10 cellular contexts compared by ENCODE assay signal in the genomic region with DNA sequence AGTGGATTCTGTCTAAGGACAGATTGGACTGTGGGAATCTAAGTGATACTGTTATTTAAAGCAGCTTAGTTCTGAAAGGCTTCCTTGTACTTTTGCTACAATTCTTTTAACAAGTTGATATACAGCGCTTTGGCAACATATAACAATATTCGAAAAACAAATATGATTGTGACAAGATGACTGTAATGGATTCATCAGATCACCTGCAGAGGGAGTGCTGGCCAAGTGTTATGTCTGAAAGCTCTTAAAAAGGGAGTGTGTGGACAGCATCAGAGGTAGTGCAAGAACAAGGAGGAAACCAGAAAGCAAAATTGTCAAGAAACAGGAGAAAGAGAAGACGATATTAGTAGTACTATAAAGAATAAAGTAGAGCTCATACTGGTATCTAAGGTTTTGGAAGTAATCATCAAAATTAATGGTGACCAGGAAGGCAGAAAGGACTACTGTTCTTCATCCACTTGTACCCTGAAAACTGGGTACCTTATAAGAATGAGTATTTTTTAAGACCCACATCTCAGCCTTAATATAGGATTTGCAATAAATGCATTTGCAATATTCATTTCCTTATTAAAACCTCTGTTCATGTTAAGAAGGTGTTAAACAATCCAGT.
A peak's percentile ranks its signal among the peaks of the same experiment; 100 is the strongest.
DNase-seq lines count a peak whose midpoint lies in the region; ATAC-seq and TF ChIP-seq lines count a peak whose summit lies in the region.
"Had no signal": no experiment of that assay in that cellular context is flagged by ENCODE, and none has a peak within 500 bp of the region (broad histone marks: within the 10 kb centered on the region; RNA-seq: fewer than 3 reads in every experiment).

No MANE protein-coding gene starts in this region.

- no peak overlapping the region for H3K4me3 ChIP-seq in GM12865 (ENCODE audit: low read depth, low read length)
- H3K4me3 ChIP-seq in astrocyte of the cerebellum (ENCODE audit: low read depth, low read length), result no peak overlapping the region
- H3K4me3 ChIP-seq in CD8-positive, alpha-beta T cell (ENCODE audit: low read depth, low read length), result no peak overlapping the region
- no peak overlapping the region for H3K4me3 ChIP-seq in MG63
- H3K4me3 ChIP-seq: SJSA1 had no signal

- no peaks in the 10 kb centered on the region for H3K36me3 Mint-ChIP-seq in neural crest cell (ENCODE audit: low read depth)
- H3K36me3 Mint-ChIP-seq in CD8-positive, alpha-beta T cell, result no peaks in the 10 kb centered on the region

- intact Hi-C loops in CD8-positive, alpha-beta T cell (cut with DNase I, micrococcal nuclease), result no loop called here

- CTCF ChIA-PET in CD8-positive, alpha-beta T cell (lab: Charles Lee), result interaction anchor here (0.6 kb wide), 1 partner anchor 156 kb away, joined by 3 read pairs; no protein-coding TSS in a partner anchor

- H3K27me3 ChIP-seq in CD8-positive, alpha-beta T cell (ENCODE audit: insufficient read depth, low read length), result no peaks in the 10 kb centered on the region
- no peaks in the 10 kb centered on the region for H3K27me3 ChIP-seq in MG63
- H3K27me3 ChIP-seq: SJSA1 had no signal

- no peak overlapping the region for H3K4me3 Mint-ChIP-seq in neural crest cell
- H3K4me3 Mint-ChIP-seq in CD8-positive, alpha-beta T cell, result no peak overlapping the region

- POLR2A ChIA-PET in CD8-positive, alpha-beta T cell (lab: Charles Lee), result no interaction called here

- no peaks in the 10 kb centered on the region for H3K4me1 ChIP-seq in CD8-positive, alpha-beta T cell (ENCODE audit: insufficient read depth, low read length)
- H3K4me1 ChIP-seq: SJSA1 had no signal

- no peaks in the 10 kb centered on the region for H3K36me3 ChIP-seq in CD8-positive, alpha-beta T cell (ENCODE audit: insufficient read depth, low read length)
- H3K36me3 ChIP-seq in MG63, result no peaks in the 10 kb centered on the region
- H3K36me3 ChIP-seq: SJSA1 had no signal

- H3K27ac ChIP-seq in CD8-positive, alpha-beta T cell (ENCODE audit: low read depth, low read length), result no peak overlapping the region
- H3K27ac ChIP-seq: SJSA1 had no signal

- no peaks in the 10 kb centered on the region for H3K4me1 Mint-ChIP-seq in neural crest cell
- H3K4me1 Mint-ChIP-seq in CD8-positive, alpha-beta T cell (ENCODE audit: low read depth), result no peaks in the 10 kb centered on the region

- ATAC-seq in GM18502 (IDR thresholded peaks at IDR 0.05; ENCODE audit: poor library complexity, unreplicated experiment), result no peak
- ATAC-seq in CD8-positive, alpha-beta T cell, result no peak

- DNase-seq in GM12865 (ENCODE audit: low read depth) (peak; percentile 18), NCI-H1436 (lab: John Stamatoyannopoulos, UW) (peak; percentile 43), astrocyte of the cerebellum (ENCODE audit: low read depth) (no peak), neural crest cell (ENCODE audit: low read depth, low spot score) (no peak), MG63 (no peak)
- no peak for DNase-seq in CD8-positive, alpha-beta T cell
- DNase-seq in stimulated activated CD4-positive, alpha-beta T cell treated with anti-CD3 and anti-CD28 coated beads, Interleukin-4, amount 100 ng/mL, for 4 hours, result no peak
- DNase-seq: central memory CD4-positive, alpha-beta T cell had no signal

- TF ChIP-seq CTCF in GM12865 (IDR thresholded peaks at IDR 0.05; ENCODE audit: insufficient read depth, low read depth, low read length, missing control alignments) (peak; percentile 16), astrocyte of the cerebellum (IDR thresholded peaks at IDR 0.05; ENCODE audit: low read depth, low read length, missing control alignments) (peak; percentile 42), neural crest cell (conservative IDR thresholded peaks at IDR 0.05) (peak; percentile 59)
- TF ChIP-seq CTCF in CD8-positive, alpha-beta T cell (IDR thresholded peaks at IDR 0.05), result no peak

- H3K9me3 Mint-ChIP-seq in neural crest cell, result no peaks in the 10 kb centered on the region
- H3K9me3 Mint-ChIP-seq in CD8-positive, alpha-beta T cell, result peaks cover 9% of the 10 kb centered on the region

- no peaks in the 10 kb centered on the region for H3K27me3 Mint-ChIP-seq in neural crest cell (ENCODE audit: low read depth)
- no peaks in the 10 kb centered on the region for H3K27me3 Mint-ChIP-seq in CD8-positive, alpha-beta T cell (ENCODE audit: low read depth)

- in situ Hi-C loops in astrocyte of the cerebellum (cut with HindIII; ENCODE audit: low sequenced_read_pairs), result no loop called here

- no peak overlapping the region for H3K27ac Mint-ChIP-seq in neural crest cell (ENCODE audit: unreplicated experiment)
- no peak overlapping the region for H3K27ac Mint-ChIP-seq in CD8-positive, alpha-beta T cell

- H3K9me3 ChIP-seq in CD8-positive, alpha-beta T cell (ENCODE audit: low read length), result peaks cover 4% of the 10 kb centered on the region
- H3K9me3 ChIP-seq in MG63, result no peaks in the 10 kb centered on the region
- H3K9me3 ChIP-seq: SJSA1 had no signal

Comparison
In these comparisons a context has a peak if more than half of its experiments do, and no peak if none do; other contexts are left out.
1. DNase-seq: peak in GM12865 (single experiment) and NCI-H1436 (single experiment); none in astrocyte of the cerebellum (single experiment), neural crest cell (single experiment), CD8-positive, alpha-beta T cell (0 of 7), MG63 (single experiment) and stimulated activated CD4-positive, alpha-beta T cell treated with anti-CD3 and anti-CD28 coated beads, Interleukin-4, amount 100 ng/mL, for 4 hours (0 of 2).